In the genomic region with DNA sequence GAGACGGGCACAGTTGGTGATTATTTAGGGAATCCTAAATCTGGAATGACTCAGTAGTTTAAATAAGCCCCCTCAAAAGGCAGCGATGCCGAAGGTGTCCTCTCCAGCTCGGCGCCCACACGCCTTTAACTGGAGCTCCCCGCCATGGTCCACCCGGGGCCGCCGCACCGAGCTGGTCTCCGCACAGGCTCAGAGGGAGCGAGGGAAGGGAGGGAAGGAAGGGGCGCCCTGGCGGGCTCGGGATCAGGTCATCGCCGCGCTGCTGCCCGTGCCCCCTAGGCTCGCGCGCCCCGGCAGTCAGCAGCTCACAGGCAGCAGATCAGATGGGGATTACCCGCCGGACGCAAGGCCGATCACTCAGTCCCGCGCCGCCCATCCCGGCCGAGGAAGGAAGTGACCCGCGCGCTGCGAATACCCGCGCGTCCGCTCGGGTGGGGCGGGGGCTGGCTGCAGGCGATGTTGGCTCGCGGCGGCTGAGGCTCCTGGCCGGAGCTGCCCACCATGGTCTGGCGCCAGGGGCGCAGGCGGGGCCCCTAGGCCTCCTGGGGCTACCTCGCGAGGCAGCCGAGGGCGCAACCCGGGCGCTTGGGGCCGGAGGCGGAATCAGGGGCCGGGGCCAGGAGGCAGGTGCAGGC, we compare ENCODE assay signal across 8 cellular contexts.
A peak's percentile ranks its signal among the peaks of the same experiment; 100 is the strongest.
DNase-seq lines count a peak whose midpoint lies in the region; ATAC-seq and TF ChIP-seq lines count a peak whose summit lies in the region.

No MANE protein-coding gene starts in this region.

- no peaks in the 10 kb centered on the region for H3K9me3 Mint-ChIP-seq in T-cell

- no peak overlapping the region for H3K4me3 Mint-ChIP-seq in T-cell

- H3K27me3 Mint-ChIP-seq in T-cell, result peaks cover 48 to 50% of the 10 kb centered on the region in 2 donors

- H3K36me3 Mint-ChIP-seq in T-cell, result no peaks in the 10 kb centered on the region

- no peak for TF ChIP-seq CTCF in AG09309 (IDR thresholded peaks at IDR 0.05; ENCODE audit: control insufficient read depth, insufficient read depth, low read depth, low read length, missing control alignments)
- TF ChIP-seq CTCF in omental fat pad (IDR thresholded peaks at IDR 0.05), result no peak

- POLR2A ChIA-PET in T-cell (lab: Charles Lee), result no interaction called here

- peak overlapping the region; percentile 5 for H3K4me3 ChIP-seq in AG09309 (ENCODE audit: control insufficient read depth, low read depth, low read length)

- H3K27ac Mint-ChIP-seq in T-cell, result no peak overlapping the region

- H3K4me1 Mint-ChIP-seq in T-cell, result peaks cover 0 to 2% (median 2%) of the 10 kb centered on the region in 3 donors

- CTCF ChIA-PET in T-cell (lab: Charles Lee), result no interaction called here

- ATAC-seq in GM21367 (IDR thresholded peaks at IDR 0.05; ENCODE audit: unreplicated experiment) (peak; percentile 39), omental fat pad (ENCODE audit: low FRiP score) (peak; percentile 60), T-cell (replicated peaks in 1 of 4) (no peak)

- DNase-seq in AG09309 (ENCODE audit: low read depth), result no peak
- peak; percentile 80 for DNase-seq in NCI-H69 (lab: John Stamatoyannopoulos, UW)
- DNase-seq in fibroblast of gingiva (ENCODE audit: low read depth), result peak; percentile 3
- DNase-seq in omental fat pad (ENCODE audit: low spot score), result no peak
- no peak for DNase-seq in T-cell
- DNase-seq in activated CD4-positive, CD25-positive, alpha-beta regulatory T cell treated with anti-CD3 and anti-CD28 coated beads, Interleukin-2, amount 50 U/mL, for 72 hours, result no peak
- no peak for DNase-seq in T-helper 9 cell

Comparison
In these comparisons a context has a peak if more than half of its experiments do, and no peak if none do; other contexts are left out.
1. DNase-seq: peak in NCI-H69 (single experiment) and fibroblast of gingiva (single experiment); none in AG09309 (single experiment), omental fat pad (single experiment), T-cell (0 of 34), activated CD4-positive, CD25-positive, alpha-beta regulatory T cell treated with anti-CD3 and anti-CD28 coated beads, Interleukin-2, amount 50 U/mL, for 72 hours (single experiment) and T-helper 9 cell (single experiment).
2. ATAC-seq: peak in GM21367 (single experiment) and omental fat pad (single experiment); none in T-cell (0 of 4).